ENCODE assay signal across 8 cellular contexts in genomic region chr12:71846322-71846940, GRCh38. TPM values are rescaled to one million over a fixed set of nuclear protein-coding genes. Genes with fewer than 3 reads are reported as not detected.
A peak's percentile ranks its signal among the peaks of the same experiment; 100 is the strongest.
DNase-seq lines count a peak whose midpoint lies in the region; ATAC-seq and TF ChIP-seq lines count a peak whose summit lies in the region.

No MANE protein-coding gene starts in this region.

- peaks cover 24% of the 10 kb centered on the region for H3K4me1 ChIP-seq in CD4-positive, CD25-positive, alpha-beta regulatory T cell (ENCODE audit: control insufficient read depth, insufficient read depth, low read length, poor library complexity, severe bottlenecking)

- no peaks in the 10 kb centered on the region for H3K27me3 ChIP-seq in CD4-positive, CD25-positive, alpha-beta regulatory T cell (ENCODE audit: control insufficient read depth, insufficient read depth, low read length)
- H3K27me3 ChIP-seq in neural cell (ENCODE audit: insufficient read depth, low read depth, low read length) = no peaks in the 10 kb centered on the region

- peak in 2 of 3 donors; percentile 46 to 49 for DNase-seq in CD4-positive, CD25-positive, alpha-beta regulatory T cell
- DNase-seq in NCI-H460 (ENCODE audit: extremely low read depth, low read depth) (peak; percentile 38), coronary artery (ENCODE audit: low spot score) (no peak), COLO668 (lab: John Stamatoyannopoulos, UW; ENCODE audit: unreplicated experiment) (no peak)
- no peak for DNase-seq in activated CD4-positive, alpha-beta T cell treated with anti-CD3 and anti-CD28 coated beads, Interleukin-2, amount 50 U/mL, for 48 hours

- no peak overlapping the region for H2AFZ ChIP-seq in neural cell (ENCODE audit: low read depth, low read length)

- peak overlapping the region in 1 of 3 donors; percentile 14 for H3K27ac Mint-ChIP-seq in CD4-positive, CD25-positive, alpha-beta regulatory T cell

- H3K27me3 Mint-ChIP-seq in CD4-positive, CD25-positive, alpha-beta regulatory T cell = no peaks in the 10 kb centered on the region

- no peaks in the 10 kb centered on the region for H3F3A ChIP-seq in neural cell (ENCODE audit: insufficient read depth, low read length, poor library complexity, severe bottlenecking)

- no peak for TF ChIP-seq EP300 in neural cell (conservative IDR thresholded peaks at IDR 0.05; ENCODE audit: poor library complexity, severe bottlenecking)

- TF ChIP-seq CTCF in coronary artery (IDR thresholded peaks at IDR 0.05) (peak; percentile 23), neural cell (IDR thresholded peaks at IDR 0.05; ENCODE audit: poor library complexity, severe bottlenecking) (peak; percentile 56)

- peak in 1 of 2 donors; percentile 64 for ATAC-seq in CD4-positive, CD25-positive, alpha-beta regulatory T cell (ENCODE audit: low read depth in 2 of 2)
- ATAC-seq in GM18909 (IDR thresholded peaks at IDR 0.05; ENCODE audit: poor library complexity, unreplicated experiment) (peak; percentile 53), GM19328 (IDR thresholded peaks at IDR 0.05; ENCODE audit: unreplicated experiment) (no peak)

- peak overlapping the region in 1 of 4 donors; percentile 4 for H3K4me3 Mint-ChIP-seq in CD4-positive, CD25-positive, alpha-beta regulatory T cell

- no peaks in the 10 kb centered on the region for H3K9me2 ChIP-seq in neural cell (ENCODE audit: insufficient read depth, low read length)

- no peak overlapping the region for H3K9ac ChIP-seq in neural cell (ENCODE audit: low read length)

- H3K4me2 ChIP-seq in neural cell (ENCODE audit: low read length) = no peak overlapping the region

- H3K36me3 Mint-ChIP-seq in CD4-positive, CD25-positive, alpha-beta regulatory T cell = peaks cover 18% of the 10 kb centered on the region

- peaks cover 18 to 42% (median 30%) of the 10 kb centered on the region in 4 donors for H3K4me1 Mint-ChIP-seq in CD4-positive, CD25-positive, alpha-beta regulatory T cell

- H4K20me1 ChIP-seq in neural cell (ENCODE audit: insufficient read depth) = no peaks in the 10 kb centered on the region

- peak overlapping the region; percentile 41 for H3K27ac ChIP-seq in CD4-positive, CD25-positive, alpha-beta regulatory T cell (ENCODE audit: insufficient read depth, low read length, poor library complexity, severe bottlenecking)
- no peak overlapping the region for H3K27ac ChIP-seq in coronary artery
- H3K27ac ChIP-seq in neural cell (ENCODE audit: low read length) = no peak overlapping the region

- no peak overlapping the region for H3K4me3 ChIP-seq in CD4-positive, CD25-positive, alpha-beta regulatory T cell (ENCODE audit: low read depth, low read length)
- H3K4me3 ChIP-seq in coronary artery (no peak overlapping the region), neural cell (ENCODE audit: low read length) (no peak overlapping the region)

- H3K36me3 ChIP-seq in CD4-positive, CD25-positive, alpha-beta regulatory T cell (ENCODE audit: control insufficient read depth, insufficient read depth, low read length) = peaks cover 15% of the 10 kb centered on the region
- no peaks in the 10 kb centered on the region for H3K36me3 ChIP-seq in neural cell (ENCODE audit: insufficient read depth, low read length)

- H3K9me3 Mint-ChIP-seq in CD4-positive, CD25-positive, alpha-beta regulatory T cell = peaks cover 0 to 7% (median 4%) of the 10 kb centered on the region in 7 donors

- H3K79me2 ChIP-seq in neural cell (replicated peaks; ENCODE audit: insufficient read depth, low read length) = peaks cover 66% of the 10 kb centered on the region

- H3K9me3 ChIP-seq in CD4-positive, CD25-positive, alpha-beta regulatory T cell (ENCODE audit: control insufficient read depth in 2 of 2, low read length in 2 of 2) = peaks cover 0 to 4% of the 10 kb centered on the region in 2 experiments
- H3K9me3 ChIP-seq in neural cell (ENCODE audit: low read length) = peaks cover under 1% of the 10 kb centered on the region

- peak; percentile 18 for TF ChIP-seq RAD21 in neural cell (conservative IDR thresholded peaks at IDR 0.05)

TF ChIP-seq in neural cell, 6 proteins besides CTCF, POLR2A, EP300 and RAD21:
- TF ChIP-seq MXI1 (conservative IDR thresholded peaks at IDR 0.05; ENCODE audit: poor library complexity, severe bottlenecking) = no peak
- no peak for TF ChIP-seq TAF1 (IDR thresholded peaks at IDR 0.05; ENCODE audit: low read depth)
- TF ChIP-seq SMC3 (conservative IDR thresholded peaks at IDR 0.05; ENCODE audit: poor library complexity) = peak; percentile 30
- TF ChIP-seq POLR2AphosphoS5 (IDR thresholded peaks at IDR 0.05) = no peak
- no peak for TF ChIP-seq EZH2 (IDR thresholded peaks at IDR 0.05; ENCODE audit: borderline replicate concordance, insufficient read depth, low read length, poor library complexity, severe bottlenecking)
- TF ChIP-seq, protein P1, sequence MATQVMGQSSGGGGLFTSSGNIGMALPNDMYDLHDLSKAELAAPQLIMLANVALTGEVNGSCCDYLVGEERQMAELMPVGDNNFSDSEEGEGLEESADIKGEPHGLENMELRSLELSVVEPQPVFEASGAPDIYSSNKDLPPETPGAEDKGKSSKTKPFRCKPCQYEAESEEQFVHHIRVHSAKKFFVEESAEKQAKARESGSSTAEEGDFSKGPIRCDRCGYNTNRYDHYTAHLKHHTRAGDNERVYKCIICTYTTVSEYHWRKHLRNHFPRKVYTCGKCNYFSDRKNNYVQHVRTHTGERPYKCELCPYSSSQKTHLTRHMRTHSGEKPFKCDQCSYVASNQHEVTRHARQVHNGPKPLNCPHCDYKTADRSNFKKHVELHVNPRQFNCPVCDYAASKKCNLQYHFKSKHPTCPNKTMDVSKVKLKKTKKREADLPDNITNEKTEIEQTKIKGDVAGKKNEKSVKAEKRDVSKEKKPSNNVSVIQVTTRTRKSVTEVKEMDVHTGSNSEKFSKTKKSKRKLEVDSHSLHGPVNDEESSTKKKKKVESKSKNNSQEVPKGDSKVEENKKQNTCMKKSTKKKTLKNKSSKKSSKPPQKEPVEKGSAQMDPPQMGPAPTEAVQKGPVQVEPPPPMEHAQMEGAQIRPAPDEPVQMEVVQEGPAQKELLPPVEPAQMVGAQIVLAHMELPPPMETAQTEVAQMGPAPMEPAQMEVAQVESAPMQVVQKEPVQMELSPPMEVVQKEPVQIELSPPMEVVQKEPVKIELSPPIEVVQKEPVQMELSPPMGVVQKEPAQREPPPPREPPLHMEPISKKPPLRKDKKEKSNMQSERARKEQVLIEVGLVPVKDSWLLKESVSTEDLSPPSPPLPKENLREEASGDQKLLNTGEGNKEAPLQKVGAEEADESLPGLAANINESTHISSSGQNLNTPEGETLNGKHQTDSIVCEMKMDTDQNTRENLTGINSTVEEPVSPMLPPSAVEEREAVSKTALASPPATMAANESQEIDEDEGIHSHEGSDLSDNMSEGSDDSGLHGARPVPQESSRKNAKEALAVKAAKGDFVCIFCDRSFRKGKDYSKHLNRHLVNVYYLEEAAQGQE (IDR thresholded peaks at IDR 0.05; ENCODE audit: borderline replicate concordance) = no peak
TF ChIP-seq in neural cell: peak in this region for 1.

RNA-seq across cellular contexts. Expression of gene TBC1D15, which starts 6.9 kb away (rescaled TPM):
- 96.2 TPM for total RNA-seq in CD4-positive, CD25-positive, alpha-beta regulatory T cell
- 10 to 100 TPM; 49.6 to 74.4 (median 61.6) TPM for polyA plus RNA-seq in CD4-positive, CD25-positive, alpha-beta regulatory T cell
- 22.5 and 24.6 TPM in 2 replicates for total RNA-seq in NCI-H460 (2014; rRNA removed; shearing (Covaris generic))
- polyA plus RNA-seq in NCI-H460 (2014; cell fraction: nucleus; rRNA removed) = 13.6 and 31.5 TPM in 2 replicates
- 26.7 and 28.0 TPM in 2 replicates for polyA plus RNA-seq in neural cell
- 45.8 and 48.6 TPM in 2 replicates for polyA minus RNA-seq in neural cell

Comparison
In these comparisons a context has a peak if more than half of its experiments do, and no peak if none do; other contexts are left out.
1. DNase-seq: peak in CD4-positive, CD25-positive, alpha-beta regulatory T cell (2 of 3) and NCI-H460 (single experiment); none in coronary artery (single experiment), COLO668 (single experiment) and activated CD4-positive, alpha-beta T cell treated with anti-CD3 and anti-CD28 coated beads, Interleukin-2, amount 50 U/mL, for 48 hours (0 of 2).